Comparison of ENCODE assay signal across 13 cellular contexts in the genomic region with DNA sequence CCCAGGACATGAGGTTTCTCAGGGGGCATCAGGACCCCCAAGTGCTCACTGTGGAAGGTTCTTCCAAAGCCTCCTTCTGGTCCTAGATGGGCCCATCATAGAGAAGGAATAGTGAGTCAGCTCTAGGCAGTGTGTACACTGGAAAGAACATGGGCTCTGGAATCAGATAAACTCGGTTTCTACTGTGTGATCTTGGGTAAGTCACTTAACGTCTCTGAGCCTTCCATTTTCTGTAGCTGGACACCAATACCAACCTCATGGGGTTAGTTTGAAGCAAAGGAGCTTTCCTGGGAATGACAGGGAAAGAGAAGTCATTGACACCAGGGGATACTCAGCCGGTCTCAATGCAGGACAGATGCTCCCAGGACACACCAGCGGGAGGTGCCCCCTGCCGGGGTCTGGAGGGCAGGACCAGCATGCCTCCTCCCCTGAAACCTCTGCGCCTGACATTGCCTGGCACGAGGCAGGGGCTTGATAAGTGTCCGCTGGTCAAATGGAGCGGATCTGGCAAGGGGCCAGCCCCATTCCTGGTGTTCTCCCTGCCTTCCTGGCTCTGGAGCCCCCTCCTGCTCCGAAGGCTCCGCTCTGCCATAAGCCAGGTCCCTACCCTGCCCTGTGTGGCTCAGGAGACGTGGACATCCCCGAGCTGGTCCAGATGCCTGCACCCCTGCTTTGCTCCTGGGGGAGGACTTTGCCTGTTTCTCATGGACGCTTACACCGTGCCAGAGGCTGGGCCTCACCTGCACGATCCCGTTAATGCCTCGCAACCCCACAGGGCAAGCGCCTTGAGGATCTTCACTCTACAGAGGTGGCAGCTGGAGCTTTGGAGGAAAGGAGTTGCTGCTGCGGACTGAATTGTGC. TPM values are rescaled to one million over a fixed set of nuclear protein-coding genes. Genes with fewer than 3 reads are reported as not detected.
DNase-seq lines count a peak whose midpoint lies in the region; ATAC-seq and TF ChIP-seq lines count a peak whose summit lies in the region.
"Had no signal": no experiment of that assay in that cellular context is flagged by ENCODE, and none has a peak within 500 bp of the region (broad histone marks: within the 10 kb centered on the region; RNA-seq: fewer than 3 reads in every experiment).

No MANE protein-coding gene starts in this region.

- H3K9me3 ChIP-seq in Panc1 (ENCODE audit: control insufficient read depth, insufficient read depth, low read depth, low read length): no peaks in the 10 kb centered on the region
- H3K9me3 ChIP-seq in heart left ventricle: no peaks in the 10 kb centered on the region
- H3K9me3 ChIP-seq in trophoblast cell (ENCODE audit: insufficient read depth, low read depth, low read length): no peaks in the 10 kb centered on the region
- H3K9me3 ChIP-seq: tibial nerve had no signal

- POLR2A ChIA-PET in Panc1 (lab: Charles Lee): no interaction called here

- peak overlapping the region; percentile 8 for H2AFZ ChIP-seq in trophoblast cell (ENCODE audit: insufficient read depth, low read length, poor library complexity)
- H2AFZ ChIP-seq: neural progenitor cell had no signal

- H3K27me3 ChIP-seq in Panc1 (ENCODE audit: control insufficient read depth, insufficient read depth, low read length): no peaks in the 10 kb centered on the region
- H3K27me3 ChIP-seq in heart left ventricle: peaks cover 0 to 11% (median 0%) of the 10 kb centered on the region in 9 donors
- H3K27me3 ChIP-seq in trophoblast cell (ENCODE audit: insufficient read depth, low read length): no peaks in the 10 kb centered on the region
- H3K27me3 ChIP-seq: neural progenitor cell had no signal

- BruUV-seq in Calu3 (replicated peaks; lab: Mats Ljungman, UMichigan) (no TSS peak), Panc1 (replicated peaks; lab: Mats Ljungman, UMichigan) (no TSS peak)

- H2AK5ac ChIP-seq in trophoblast cell (ENCODE audit: low read length): peak overlapping the region; percentile 73

- peaks cover 18% of the 10 kb centered on the region for H3K4me1 ChIP-seq in Panc1 (ENCODE audit: control insufficient read depth, insufficient read depth, low read length)
- peaks cover 5 to 41% (median 22%) of the 10 kb centered on the region in 12 donors for H3K4me1 ChIP-seq in heart left ventricle
- peaks cover 27 to 37% of the 10 kb centered on the region in 2 experiments for H3K4me1 ChIP-seq in trophoblast cell (ENCODE audit: control insufficient read depth in 1 of 2, insufficient read depth in 2 of 2, low read length in 2 of 2)

- intact Hi-C loops in Calu3 (cut with micrococcal nuclease; ENCODE audit: unreplicated experiment) (loop anchor here (1.0 to 5.0 kb wide), 2 partner anchors 108 to 149 kb away; no protein-coding TSS in a partner anchor), Panc1 (cut with micrococcal nuclease; ENCODE audit: unreplicated experiment) (loop anchor here (2.0 to 5.0 kb wide), 3 partner anchors 109 to 163 kb away; no protein-coding TSS in a partner anchor), heart left ventricle (cut with DNase I) (loop anchor here in 8 of 10 donors (1.0 to 5.0 kb wide), 5 partner anchors 66 to 164 kb away; no protein-coding TSS in a partner anchor)

- peaks cover 14% of the 10 kb centered on the region for H3K27me3 Mint-ChIP-seq in Calu3 (ENCODE audit: unreplicated experiment)

- H2BK12ac ChIP-seq in trophoblast cell (ENCODE audit: low read length): peak overlapping the region; percentile 60

- H3K4me3 Mint-ChIP-seq in Calu3 (ENCODE audit: low read depth, unreplicated experiment): peak overlapping the region; percentile 50
- H3K4me3 Mint-ChIP-seq: activated naive CD8-positive, alpha-beta T cell treated with anti-CD3 and anti-CD28 coated beads, Interleukin-2, amount 50 U/mL, for 24 hours; neural progenitor cell had no signal

- no peak for TF ChIP-seq POLR2A in heart left ventricle (IDR thresholded peaks at IDR 0.05)

- no peak overlapping the region for H3K4me3 ChIP-seq in Panc1 (ENCODE audit: low read depth in 2 of 2, low read length in 2 of 2)
- H3K4me3 ChIP-seq in heart left ventricle: no peak overlapping the region
- H3K4me3 ChIP-seq in trophoblast cell (ENCODE audit: low read depth, low read length): no peak overlapping the region
- H3K4me3 ChIP-seq: neural progenitor cell, tibial nerve had no signal

- H4K12ac ChIP-seq in trophoblast cell (ENCODE audit: low read depth, low read length): no peak overlapping the region

- H3K18ac ChIP-seq in trophoblast cell (ENCODE audit: low read length): peak overlapping the region; percentile 35

- CTCF ChIA-PET in Calu3 (lab: Charles Lee): interaction anchor here (1.1 to 3.4 kb wide), 8 partner anchors 11 to 567 kb away, joined by 3 to 27 read pairs (median 12); partner anchors contain the start of gene EDN2
- CTCF ChIA-PET in Panc1 (lab: Charles Lee): interaction anchor here (0.6 to 1.9 kb wide), 3 partner anchors 90 to 149 kb away, joined by 3 to 9 read pairs (median 6); no protein-coding TSS in a partner anchor

- TF ChIP-seq CTCF in Calu3 (IDR thresholded peaks at IDR 0.05; ENCODE audit: unreplicated experiment) (no peak), Panc1 (IDR thresholded peaks at IDR 0.05) (no peak), heart left ventricle (IDR thresholded peaks at IDR 0.05) (peak in 4 of 12 donors; percentile 14 to 28 (median 21))

- in situ Hi-C loops in Panc1 (cut with HindIII; ENCODE audit: low pct_unique_long_range_greater_than_20kb, low sequenced_read_pairs): no loop called here

- no peak; the same call in 1 of the 2 replicates for ATAC-seq in Panc1
- peak; percentile 1 to 20 (median 6) for ATAC-seq in heart left ventricle
- no peak for ATAC-seq in HG03175 (IDR thresholded peaks at IDR 0.05; ENCODE audit: unreplicated experiment)
- ATAC-seq in HG03354 (IDR thresholded peaks at IDR 0.05; ENCODE audit: poor library complexity, severe bottlenecking, unreplicated experiment): no peak

- H2BK5ac ChIP-seq in trophoblast cell (ENCODE audit: low read depth, low read length, poor library complexity): no peak overlapping the region

- no peak overlapping the region for H3K4me2 ChIP-seq in trophoblast cell (ENCODE audit: low read length)
- H3K4me2 ChIP-seq: neural progenitor cell had no signal

- DNase-seq in Calu3 (no peak), Panc1 (ENCODE audit: low read depth, low spot score) (no peak), heart left ventricle (peak in 4 of 5 donors; percentile 47 to 73 (median 48)), trophoblast cell (no peak), occipital lobe (lab: John Stamatoyannopoulos, UW) (no peak), SHP77 treated with DMSO at 0.1 percent for 48 hours (lab: John Stamatoyannopoulos, UW) (no peak)

- H3K4ac ChIP-seq in trophoblast cell (ENCODE audit: low read depth, low read length): peak overlapping the region; percentile 13

- peaks cover 34% of the 10 kb centered on the region for H3K4me1 Mint-ChIP-seq in Calu3 (ENCODE audit: low read depth, unreplicated experiment)
- H3K4me1 Mint-ChIP-seq: activated naive CD8-positive, alpha-beta T cell treated with anti-CD3 and anti-CD28 coated beads, Interleukin-2, amount 50 U/mL, for 24 hours had no signal

- 48 to 52% (median 51%) methylated on average over 16 to 20 of the region's 20 CpGs for WGBS in heart left ventricle, 4 donors
- WGBS in trophoblast cell (ENCODE audit: extremely low coverage, insufficient coverage, insufficient read length): no CpG with 5 or more reads among the region's 20 CpGs

- H3K79me1 ChIP-seq in trophoblast cell (ENCODE audit: low read length): peaks cover 40% of the 10 kb centered on the region

- H3K9ac ChIP-seq in trophoblast cell (ENCODE audit: low read length): no peak overlapping the region
- H3K9ac ChIP-seq: neural progenitor cell had no signal

- H3K27ac ChIP-seq in Panc1 (ENCODE audit: low read length): peak overlapping the region; percentile 75; the same call in 1 of the 2 replicates
- peak overlapping the region; percentile 29 to 90 (median 79) for H3K27ac ChIP-seq in heart left ventricle
- H3K27ac ChIP-seq in trophoblast cell (ENCODE audit: low read depth, low read length): no peak overlapping the region
- H3K27ac ChIP-seq: neural progenitor cell had no signal

- H3K36me3 Mint-ChIP-seq in Calu3 (ENCODE audit: insufficient read depth, unreplicated experiment): no peaks in the 10 kb centered on the region
- H3K36me3 Mint-ChIP-seq: neural progenitor cell had no signal

- H3K27ac Mint-ChIP-seq in Calu3 (ENCODE audit: unreplicated experiment): no peak overlapping the region
- H3K27ac Mint-ChIP-seq: activated naive CD8-positive, alpha-beta T cell treated with anti-CD3 and anti-CD28 coated beads, Interleukin-2, amount 50 U/mL, for 24 hours; neural progenitor cell had no signal

- peaks cover 7% of the 10 kb centered on the region for H3K79me2 ChIP-seq in trophoblast cell (ENCODE audit: control insufficient read depth, insufficient read depth, low read length, poor library complexity)

- H3K9me3 Mint-ChIP-seq in Calu3 (ENCODE audit: low read depth, unreplicated experiment): no peaks in the 10 kb centered on the region
- H3K9me3 Mint-ChIP-seq: activated naive CD8-positive, alpha-beta T cell treated with anti-CD3 and anti-CD28 coated beads, Interleukin-2, amount 50 U/mL, for 24 hours; neural progenitor cell had no signal

- H4K8ac ChIP-seq in trophoblast cell (ENCODE audit: low read depth, low read length): no peak overlapping the region

- no peaks in the 10 kb centered on the region for H3K36me3 ChIP-seq in Panc1 (ENCODE audit: control insufficient read depth, insufficient read depth, low read length)
- no peaks in the 10 kb centered on the region for H3K36me3 ChIP-seq in heart left ventricle
- no peaks in the 10 kb centered on the region for H3K36me3 ChIP-seq in trophoblast cell (ENCODE audit: control insufficient read depth in 1 of 2, insufficient read depth in 2 of 2, low read length in 2 of 2)
- H3K36me3 ChIP-seq: neural progenitor cell, tibial nerve had no signal

- H4K91ac ChIP-seq in trophoblast cell (ENCODE audit: low read depth, low read length): peak overlapping the region; percentile 48

- no peak overlapping the region for H3K23ac ChIP-seq in trophoblast cell (ENCODE audit: low read length)

- H3K14ac ChIP-seq in trophoblast cell (ENCODE audit: low read length): peak overlapping the region; percentile 67

- H2BK120ac ChIP-seq in trophoblast cell (ENCODE audit: insufficient read depth, low read length, poor library complexity): peak overlapping the region; percentile 39

RNA-seq across cellular contexts. Expression of gene EDN2, which starts 52.8 kb away (rescaled TPM):
- 0.28 TPM in 1 of 2 replicates, not detected in the other for total RNA-seq in Calu3 (2022)
- total RNA-seq in Panc1 (2021; ENCODE audit: unreplicated experiment): not detected
- 0.24 TPM for polyA plus RNA-seq in Panc1 (2012; ENCODE audit: insufficient read length)
- total RNA-seq in heart left ventricle: 1 to 10 TPM in 3 of 9 donors, under 1 TPM in 2, not detected in 4; 0.37 to 3.5 (median 1.9) TPM
- polyA plus RNA-seq in heart left ventricle: 1 to 10 TPM in 1 of 2 donors, under 1 TPM in 1; 0.23 to 2.6 TPM
- polyA plus RNA-seq in trophoblast cell (2013): 0.14 and 0.19 TPM in 2 replicates
- total RNA-seq in occipital lobe: not detected
- total RNA-seq: fibroblast of lung, M059J had no signal
- polyA plus RNA-seq: fibroblast of lung had no signal

Comparison
In these comparisons a context has a peak if more than half of its experiments do, and no peak if none do; other contexts are left out.
1. DNase-seq: peak in heart left ventricle (4 of 5); none in Calu3 (single experiment), Panc1 (single experiment), trophoblast cell (0 of 2), occipital lobe (single experiment) and SHP77 treated with DMSO at 0.1 percent for 48 hours (single experiment).
2. ATAC-seq: peak in heart left ventricle (4 of 4); none in Panc1 (single experiment), HG03175 (single experiment) and HG03354 (single experiment).